In the genomic region with DNA sequence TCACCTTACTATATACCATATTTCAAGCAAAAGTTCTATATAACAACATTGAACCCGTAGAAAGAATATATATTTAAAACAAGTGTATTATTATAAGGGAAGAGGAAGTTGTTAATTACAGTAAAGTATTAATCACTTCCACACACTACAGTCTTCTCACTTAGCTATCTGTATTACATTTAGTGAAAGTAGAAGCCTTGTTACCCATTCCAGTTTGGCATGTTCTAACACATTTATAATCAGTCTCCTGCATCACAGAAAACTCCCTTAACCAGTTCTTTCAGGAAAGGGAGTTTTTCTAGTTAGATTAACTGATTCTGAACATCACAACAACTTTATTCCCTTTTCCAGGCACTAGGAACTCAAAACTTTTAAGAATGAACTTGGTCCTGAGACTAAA, we compare ENCODE assay signal across 15 cellular contexts. TPM values are rescaled to one million over a fixed set of nuclear protein-coding genes. Genes with fewer than 3 reads are reported as not detected.
DNase-seq lines count a peak whose midpoint lies in the region; TF ChIP-seq lines count a peak whose summit lies in the region.
"Had no signal": no experiment of that assay in that cellular context is flagged by ENCODE, and none has a peak within 500 bp of the region (broad histone marks: within the 10 kb centered on the region; RNA-seq: fewer than 3 reads in every experiment).

No MANE protein-coding gene starts in this region.

- peak overlapping the region; percentile 83 for H3K27ac Mint-ChIP-seq in MCF 10A (ENCODE audit: low read depth, unreplicated experiment)

- H4K20me1 ChIP-seq in SU-DHL-6 (ENCODE audit: low read depth, low read length) (peaks cover 87% of the 10 kb centered on the region), hepatocyte (ENCODE audit: insufficient read depth, poor library complexity, severe bottlenecking) (peaks cover 99% of the 10 kb centered on the region)

- DNase-seq in MCF 10A (ENCODE audit: unreplicated experiment) = no peak
- no peak for DNase-seq in breast epithelium (ENCODE audit: low spot score in 2 of 2)
- no peak for DNase-seq in hepatocyte (ENCODE audit: low spot score)
- no peak for DNase-seq in NCI-H446 treated with DMSO at 0.1 percent for 48 hours (lab: John Stamatoyannopoulos, UW)
- DNase-seq in NCI-H345 (lab: John Stamatoyannopoulos, UW) = no peak
- no peak for DNase-seq in stimulated activated CD4-positive, alpha-beta T cell treated with anti-CD3 and anti-CD28 coated beads, Interleukin-4, amount 100 ng/mL, for 4 hours
- no peak for DNase-seq in HUDEP-2 (lab: John Stamatoyannopoulos, UW; ENCODE audit: unreplicated experiment in 76 of 76)
- DNase-seq: activated CD4-positive, alpha-beta T cell treated with anti-CD3 and anti-CD28 coated beads, Interleukin-2, amount 10 ng/mL, durations not matched to agents 7 days and 5 days; GF-D8; mucosa of descending colon; NCI-H2029; retina; stimulated activated CD4-positive, alpha-beta T cell treated with anti-CD3 and anti-CD28 coated beads, Interleukin-4, amount 100 ng/mL, for 24 hours had no signal

- no TSS peak for BruUV-seq in MCF 10A (replicated peaks; lab: Mats Ljungman, UMichigan)

- no peaks in the 10 kb centered on the region for H3K27me3 Mint-ChIP-seq in MCF 10A (ENCODE audit: insufficient read depth, unreplicated experiment)
- H3K27me3 Mint-ChIP-seq: activated CD4-positive, alpha-beta T cell treated with anti-CD3 and anti-CD28 coated beads, Interleukin-2, amount 10 ng/mL, durations not matched to agents 7 days and 5 days had no signal

- no peaks in the 10 kb centered on the region for H3K9me3 Mint-ChIP-seq in MCF 10A (ENCODE audit: unreplicated experiment)
- H3K9me3 Mint-ChIP-seq: activated CD4-positive, alpha-beta T cell treated with anti-CD3 and anti-CD28 coated beads, Interleukin-2, amount 10 ng/mL, durations not matched to agents 7 days and 5 days had no signal

- 72% methylated on average over 1 of the region's 1 CpG for WGBS in hepatocyte (ENCODE audit: low lambda C conversion rate, missing lambda C conversion rate)

- CTCF ChIA-PET in MCF 10A (lab: Yijun Ruan, JAX) = interaction anchor here (0.8 to 1.0 kb wide), 3 partner anchors 18 to 279 kb away, joined by 3 to 6 read pairs (median 4); no protein-coding TSS in a partner anchor

- H3K27me3 ChIP-seq in breast epithelium = no peaks in the 10 kb centered on the region
- H3K27me3 ChIP-seq in SU-DHL-6 (ENCODE audit: low read length) = no peaks in the 10 kb centered on the region
- H3K27me3 ChIP-seq in hepatocyte = no peaks in the 10 kb centered on the region
- H3K27me3 ChIP-seq: BLaER1 had no signal

- 0 out of 2 replicates have a peak overlapping the region, but pooled peaks have one; percentile 11 for H3K9ac ChIP-seq in SU-DHL-6 (ENCODE audit: low read length)
- H3K9ac ChIP-seq: BLaER1 had no signal

- TF ChIP-seq CTCF in MCF 10A (IDR thresholded peaks at IDR 0.05; ENCODE audit: unreplicated experiment) (no peak), breast epithelium (IDR thresholded peaks at IDR 0.05) (no peak), SU-DHL-6 (IDR thresholded peaks at IDR 0.05; ENCODE audit: insufficient read depth, low read length, poor library complexity, severe bottlenecking) (no peak), hepatocyte (IDR thresholded peaks at IDR 0.05; ENCODE audit: poor library complexity) (no peak)

- peaks cover 45% of the 10 kb centered on the region; the same call in 1 of the 2 replicates for H3F3A ChIP-seq in SU-DHL-6 (ENCODE audit: insufficient read depth)

- H3K9me3 ChIP-seq in breast epithelium (no peaks in the 10 kb centered on the region), SU-DHL-6 (ENCODE audit: insufficient read depth, low read length) (no peaks in the 10 kb centered on the region), hepatocyte (ENCODE audit: low read depth) (no peaks in the 10 kb centered on the region)
- H3K9me3 ChIP-seq: BLaER1, mucosa of descending colon had no signal

- H3K4me2 ChIP-seq in SU-DHL-6 (ENCODE audit: low read depth, low read length, poor library complexity, severe bottlenecking) = peak overlapping the region; percentile 94
- H3K4me2 ChIP-seq in hepatocyte = peak overlapping the region; percentile 35
- H3K4me2 ChIP-seq: BLaER1 had no signal

- peak overlapping the region; percentile 30 for H3K4me3 Mint-ChIP-seq in MCF 10A (ENCODE audit: unreplicated experiment)
- H3K4me3 Mint-ChIP-seq: activated CD4-positive, alpha-beta T cell treated with anti-CD3 and anti-CD28 coated beads, Interleukin-2, amount 10 ng/mL, durations not matched to agents 7 days and 5 days had no signal

- H3K36me3 ChIP-seq in breast epithelium (no peaks in the 10 kb centered on the region), SU-DHL-6 (ENCODE audit: low read length) (peaks cover 15% of the 10 kb centered on the region; the same call in 1 of the 2 replicates), hepatocyte (replicated peaks; ENCODE audit: insufficient read depth, low read depth) (no peaks in the 10 kb centered on the region)

- H3K4me1 Mint-ChIP-seq in MCF 10A (ENCODE audit: insufficient read depth, unreplicated experiment) = peaks cover 48% of the 10 kb centered on the region

- intact Hi-C loops in MCF 10A (cut with micrococcal nuclease) (no loop called here), breast epithelium (cut with DNase I; ENCODE audit: low total_unique reads) (no loop called here)

- H3K4me3 ChIP-seq in breast epithelium (no peak overlapping the region), SU-DHL-6 (ENCODE audit: insufficient read depth, low read length, poor library complexity, severe bottlenecking) (no peak overlapping the region), hepatocyte (no peak overlapping the region)
- H3K4me3 ChIP-seq: BLaER1, mucosa of descending colon had no signal

- peaks cover 100% of the 10 kb centered on the region for H3K79me2 ChIP-seq in SU-DHL-6 (ENCODE audit: insufficient read depth, low read length)
- H3K79me2 ChIP-seq in hepatocyte = peaks cover 100% of the 10 kb centered on the region

- no peak for TF ChIP-seq POLR2A in breast epithelium (IDR thresholded peaks at IDR 0.05)

- H3K36me3 Mint-ChIP-seq in MCF 10A (ENCODE audit: insufficient read depth, unreplicated experiment) = peaks cover 5% of the 10 kb centered on the region

- H2AFZ ChIP-seq in SU-DHL-6 (ENCODE audit: low read depth, low read length, severe bottlenecking) = no peak overlapping the region
- H2AFZ ChIP-seq in hepatocyte = no peak overlapping the region

- no peaks in the 10 kb centered on the region for H3K9me2 ChIP-seq in SU-DHL-6 (replicated peaks; ENCODE audit: insufficient read depth, low read length)
- H3K9me2 ChIP-seq in hepatocyte (replicated peaks; ENCODE audit: insufficient read depth) = no peaks in the 10 kb centered on the region

- H3K4me1 ChIP-seq in breast epithelium (peaks cover 0 to 3% of the 10 kb centered on the region in 2 donors), hepatocyte (ENCODE audit: insufficient read depth) (peaks cover 51% of the 10 kb centered on the region)

- POLR2A ChIA-PET in MCF 10A (lab: Yijun Ruan, JAX) = interaction anchor here (0.7 to 2.2 kb wide), 5 partner anchors 11 to 205 kb away, joined by 3 to 8 read pairs (median 3); no protein-coding TSS in a partner anchor

- H3K27ac ChIP-seq in breast epithelium = peak overlapping the region in 1 of 2 donors; percentile 15
- H3K27ac ChIP-seq in SU-DHL-6 (ENCODE audit: low read depth, low read length) = peak overlapping the region; percentile 12; the same call in 1 of the 2 replicates
- H3K27ac ChIP-seq in hepatocyte = no peak overlapping the region
- H3K27ac ChIP-seq: BLaER1 had no signal

RNA-seq across cellular contexts. Expression of gene RAB14, which starts 6.9 kb away (rescaled TPM):
- 65.8 and 77.0 TPM in 2 replicates for total RNA-seq in MCF 10A (2022)
- total RNA-seq in breast epithelium = 10 to 100 TPM; 36.5 to 53.1 (median 41.3) TPM
- total RNA-seq in hepatocyte = 58.7 and 59.0 TPM in 2 replicates
- polyA plus RNA-seq in hepatocyte = 54.8 and 61.9 TPM in 2 replicates
